8 cellular contexts compared by ENCODE assay signal in genomic region chr1:52002038-52002917, GRCh38. TPM values are rescaled to one million over a fixed set of nuclear protein-coding genes. Genes with fewer than 3 reads are reported as not detected.
A peak's percentile ranks its signal among the peaks of the same experiment; 100 is the strongest.
DNase-seq lines count a peak whose midpoint lies in the region; ATAC-seq and TF ChIP-seq lines count a peak whose summit lies in the region.

No MANE protein-coding gene starts in this region.

- H3K4me3 ChIP-seq in WI38 (ENCODE audit: low read depth, low read length): no peak overlapping the region
- H3K4me3 ChIP-seq in epithelial cell of proximal tubule (ENCODE audit: low read depth, low read length): no peak overlapping the region

- ATAC-seq in GM18868 (IDR thresholded peaks at IDR 0.05; ENCODE audit: unreplicated experiment) (peak; percentile 78), HG03442 (IDR thresholded peaks at IDR 0.05; ENCODE audit: unreplicated experiment) (peak; percentile 74)

- H3K27ac ChIP-seq in C4-2B: no peak overlapping the region

- TF ChIP-seq CTCF in C4-2B (conservative IDR thresholded peaks at IDR 0.05): peak; percentile 93
- TF ChIP-seq CTCF in WI38 (IDR thresholded peaks at IDR 0.05; ENCODE audit: low read depth, low read length): peak; percentile 83
- peak; percentile 95 for TF ChIP-seq CTCF in epithelial cell of proximal tubule (conservative IDR thresholded peaks at IDR 0.05; ENCODE audit: low read depth, low read length)

- DNase-seq in NCI-H446 (lab: John Stamatoyannopoulos, UW) (peak; percentile 74 to 91), epithelial cell of proximal tubule (ENCODE audit: low read depth) (peak; percentile 66), myocyte (ENCODE audit: low read depth) (peak; percentile 88), ureter (ENCODE audit: low spot score) (peak; percentile 76)

RNA-seq across cellular contexts. Expression of gene RAB3B, which starts 11.8 kb away (rescaled TPM):
- 15.8 and 35.5 TPM in 2 replicates for total RNA-seq in epithelial cell of proximal tubule
- total RNA-seq in myocyte: 0.78 and 0.88 TPM in 2 replicates
- polyA plus RNA-seq in myocyte (2012): 5.3 TPM
- 1.4 TPM for total RNA-seq in ureter

RNA-seq across cellular contexts. Expression of gene KTI12, which starts 31.3 kb away (rescaled TPM):
- total RNA-seq in epithelial cell of proximal tubule: 10.4 and 14.4 TPM in 2 replicates
- 11.6 and 11.9 TPM in 2 replicates for total RNA-seq in myocyte
- 8.7 TPM for polyA plus RNA-seq in myocyte (2012)
- total RNA-seq in ureter: 5.9 TPM

RNA-seq across cellular contexts. Expression of gene TXNDC12, which starts 52.7 kb away (rescaled TPM):
- total RNA-seq in epithelial cell of proximal tubule (51.7 and 85.7 TPM in 2 replicates), myocyte (30.5 and 34.5 TPM in 2 replicates), ureter (41.7 TPM)
- polyA plus RNA-seq in myocyte (2012): 28.2 TPM

RNA-seq across cellular contexts. Expression of gene BTF3L4, which starts 53.8 kb away (rescaled TPM):
- total RNA-seq in epithelial cell of proximal tubule (47.4 and 65.8 TPM in 2 replicates), myocyte (75.0 and 86.9 TPM in 2 replicates), ureter (61.5 TPM)
- polyA plus RNA-seq in myocyte (2012): 49.3 TPM
